In the genomic region with DNA sequence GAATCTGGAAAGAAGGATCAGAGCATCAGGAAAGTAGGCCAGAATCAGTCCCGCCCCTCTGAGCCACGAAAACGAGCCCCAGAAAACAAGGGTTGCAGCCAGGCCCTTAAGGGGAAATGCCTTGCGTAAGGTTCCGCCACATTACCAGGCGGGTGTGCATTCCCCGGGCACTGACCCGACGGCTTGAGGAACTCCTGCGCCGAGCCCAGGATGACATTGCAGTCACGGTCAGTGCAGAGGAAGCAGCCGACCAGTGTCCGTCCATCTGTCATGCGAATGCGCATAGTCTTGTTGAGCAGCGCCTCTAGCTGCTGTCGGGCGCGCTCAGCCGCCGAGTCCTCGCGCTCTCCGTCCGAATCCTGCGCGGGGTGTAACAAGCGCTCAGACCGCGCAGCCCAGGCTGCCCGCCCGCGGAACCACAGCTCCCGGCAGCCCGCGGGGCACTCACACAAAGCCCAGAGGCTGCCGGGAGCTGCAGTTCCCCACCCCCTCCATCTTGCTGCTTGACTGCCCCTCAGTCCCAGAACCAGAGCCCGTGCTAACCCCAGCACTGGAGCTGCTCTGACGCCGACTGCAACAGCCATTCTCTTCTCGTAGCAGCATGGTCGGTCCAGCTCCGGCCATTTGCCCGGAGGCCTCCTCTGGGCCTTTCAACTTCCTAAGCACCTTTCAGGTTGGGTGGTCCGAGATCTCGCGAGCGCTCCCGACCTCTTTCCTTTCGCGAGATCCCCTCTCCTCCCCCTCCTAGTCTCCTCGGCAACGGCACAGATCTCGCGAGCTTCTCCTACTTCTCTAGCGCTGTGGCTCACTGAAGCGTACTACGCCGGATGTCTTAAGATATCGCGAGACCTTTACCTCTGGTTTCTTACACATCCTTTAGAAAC, we compare ENCODE assay signal across 8 cellular contexts. TPM values are rescaled to one million over a fixed set of nuclear protein-coding genes. Genes with fewer than 3 reads are reported as not detected.
DNase-seq lines count a peak whose midpoint lies in the region; ATAC-seq and TF ChIP-seq lines count a peak whose summit lies in the region.

A gene with protein sequence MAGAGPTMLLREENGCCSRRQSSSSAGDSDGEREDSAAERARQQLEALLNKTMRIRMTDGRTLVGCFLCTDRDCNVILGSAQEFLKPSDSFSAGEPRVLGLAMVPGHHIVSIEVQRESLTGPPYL (minus strand): TSS at position 720 of the 884 bp plus-strand sequence. CDS start 96 bp downstream, at position 624.

- TF ChIP-seq CTCF in AG09319 (IDR thresholded peaks at IDR 0.05; ENCODE audit: low read depth, low read length) (peak; percentile 52), activated B cell treated with CpG ODN at 0.5 μM for 24 hours (IDR thresholded peaks at IDR 0.05) (no peak)

- no peak within 1 kb of the TSS for H3K27ac Mint-ChIP-seq in activated B cell treated with CpG ODN at 0.5 μM for 24 hours
- no peak within 1 kb of the TSS for H3K27ac Mint-ChIP-seq in central memory CD8-positive, alpha-beta T cell (ENCODE audit: low read depth)

- H3K27me3 Mint-ChIP-seq in activated B cell treated with CpG ODN at 0.5 μM for 24 hours = no peaks in the 10 kb centered on the region
- no peaks in the 10 kb centered on the region for H3K27me3 Mint-ChIP-seq in central memory CD8-positive, alpha-beta T cell

- no peak within 1 kb of the TSS for H3K4me3 Mint-ChIP-seq in activated B cell treated with CpG ODN at 0.5 μM for 24 hours
- H3K4me3 Mint-ChIP-seq in central memory CD8-positive, alpha-beta T cell = no peak within 1 kb of the TSS

- CTCF ChIA-PET in activated B cell treated with CpG ODN at 0.5 μM for 24 hours (lab: Charles Lee) = interaction anchor here (0.8 to 1.4 kb wide), 8 partner anchors 12 to 201 kb away, joined by 3 to 14 read pairs (median 4); no protein-coding TSS in a partner anchor

- TF ChIP-seq POLR2A in GM18951 (IDR thresholded peaks at IDR 0.05; ENCODE audit: extremely low read depth, insufficient read depth, insufficient read length) = peak; percentile 77

- H3K4me1 Mint-ChIP-seq in activated B cell treated with CpG ODN at 0.5 μM for 24 hours = peaks cover 6% of the 10 kb centered on the region
- H3K4me1 Mint-ChIP-seq in central memory CD8-positive, alpha-beta T cell = peaks cover 9% of the 10 kb centered on the region

- intact Hi-C loops in activated B cell treated with CpG ODN at 0.5 μM for 24 hours (cut with micrococcal nuclease) = loop anchor here (1.0 to 10.0 kb wide), 14 partner anchors 13 to 1205 kb away; a partner anchor contains a TSS

- peak; percentile 74 for ATAC-seq in HG03196 (IDR thresholded peaks at IDR 0.05; ENCODE audit: unreplicated experiment)
- ATAC-seq in activated B cell treated with CpG ODN at 0.5 μM for 24 hours (ENCODE audit: low read depth) = peak; percentile 83
- ATAC-seq in central memory CD8-positive, alpha-beta T cell (replicated peaks; ENCODE audit: extremely low read depth, poor library complexity, severe bottlenecking) = peak; percentile 90

- DNase-seq in AG09319 (ENCODE audit: extremely low read depth, low read depth) = peak; percentile 98
- DNase-seq in NCI-H226 = peak; percentile 99
- peak; percentile 88 for DNase-seq in activated B cell treated with CpG ODN at 0.5 μM for 24 hours
- DNase-seq in central memory CD8-positive, alpha-beta T cell (ENCODE audit: low spot score in 2 of 2) = peak; percentile 86 to 95
- peak; percentile 100 for DNase-seq in islet precursor cell
- DNase-seq in stimulated activated CD4-positive, alpha-beta T cell treated with anti-CD3 and anti-CD28 coated beads, Interleukin-12 subunit alpha, Interleukin-12 subunit beta, amount 100 ng/mL, for 48 hours (ENCODE audit: low read depth in 2 of 3, low spot score in 1 of 3) = peak; percentile 90 to 92 (median 90)

- H3K9me3 Mint-ChIP-seq in activated B cell treated with CpG ODN at 0.5 μM for 24 hours = no peaks in the 10 kb centered on the region
- no peaks in the 10 kb centered on the region for H3K9me3 Mint-ChIP-seq in central memory CD8-positive, alpha-beta T cell

- peaks cover 30% of the 10 kb centered on the region for H3K36me3 Mint-ChIP-seq in activated B cell treated with CpG ODN at 0.5 μM for 24 hours (ENCODE audit: low read depth)
- peaks cover 13% of the 10 kb centered on the region for H3K36me3 Mint-ChIP-seq in central memory CD8-positive, alpha-beta T cell (ENCODE audit: insufficient read depth)

- in situ Hi-C loops in GM18951 (cut with MboI; ENCODE audit: low sequenced_read_pairs, unreplicated experiment) = no loop called here

- POLR2A ChIA-PET in activated B cell treated with CpG ODN at 0.5 μM for 24 hours (lab: Charles Lee) = interaction anchor here (0.7 to 3.1 kb wide), 24 partner anchors 10 to 842 kb away, joined by 3 to 98 read pairs (median 4); a partner anchor contains a TSS

RNA-seq across cellular contexts. Expression of the gene that starts here (rescaled TPM):
- total RNA-seq in activated B cell treated with CpG ODN at 0.5 μM for 24 hours = 36.0 and 47.9 TPM in 2 replicates

Comparison
In these comparisons a context has a peak if more than half of its experiments do, and no peak if none do; other contexts are left out.
1. Peak in every context shown above with its lines: DNase-seq and ATAC-seq.